In genomic region chr1:65431111-65431705, GRCh38 we compare ENCODE assay signal across 9 cellular contexts. TPM values are rescaled to one million over a fixed set of nuclear protein-coding genes. Genes with fewer than 3 reads are reported as not detected.
DNase-seq lines count a peak whose midpoint lies in the region; ATAC-seq and TF ChIP-seq lines count a peak whose summit lies in the region.
"Had no signal": no experiment of that assay in that cellular context is flagged by ENCODE, and none has a peak within 500 bp of the region (broad histone marks: within the 10 kb centered on the region; RNA-seq: fewer than 3 reads in every experiment).

No MANE protein-coding gene starts in this region.

- H3K27ac Mint-ChIP-seq in osteocyte (ENCODE audit: unreplicated experiment): peak overlapping the region; percentile 97
- no peak overlapping the region for H3K27ac Mint-ChIP-seq in activated naive CD4-positive, alpha-beta T cell treated with anti-CD3 and anti-CD28 coated beads, Interleukin-2, amount 50 U/mL, for 72 hours
- H3K27ac Mint-ChIP-seq: CD8-positive, alpha-beta memory T cell had no signal

- peak overlapping the region in 46 of 59 donors; percentile 0 to 76 (median 46) for H3K27ac ChIP-seq in dorsolateral prefrontal cortex

- H3K36me3 Mint-ChIP-seq in osteocyte (ENCODE audit: unreplicated experiment): peaks cover 42% of the 10 kb centered on the region
- H3K36me3 Mint-ChIP-seq in activated naive CD4-positive, alpha-beta T cell treated with anti-CD3 and anti-CD28 coated beads, Interleukin-2, amount 50 U/mL, for 72 hours: peaks cover 4% of the 10 kb centered on the region in 2 donors

- intact Hi-C loops in dorsolateral prefrontal cortex (cut with DNase I): loop anchor here (5.0 kb wide), 2 partner anchors 256 to 516 kb away; no protein-coding TSS in a partner anchor

- no peak overlapping the region for H3K4me3 ChIP-seq in dorsolateral prefrontal cortex

- peak; percentile 42 to 87 (median 76) for TF ChIP-seq CTCF in dorsolateral prefrontal cortex (IDR thresholded peaks at IDR 0.05 in 54 of 56, conservative IDR thresholded peaks at IDR 0.05 in 2 of 56; ENCODE audit: low read depth in 1 of 56, partially characterized antibody in 56 of 56)
- TF ChIP-seq CTCF in osteocyte (IDR thresholded peaks at IDR 0.05): peak; percentile 76

- H3K4me3 Mint-ChIP-seq in osteocyte (ENCODE audit: unreplicated experiment): no peak overlapping the region
- H3K4me3 Mint-ChIP-seq: CD8-positive, alpha-beta memory T cell had no signal

- H3K4me1 Mint-ChIP-seq in osteocyte (ENCODE audit: unreplicated experiment): peaks cover 56% of the 10 kb centered on the region

- H3K27me3 ChIP-seq in dorsolateral prefrontal cortex: no peaks in the 10 kb centered on the region

- no peaks in the 10 kb centered on the region for H3K27me3 Mint-ChIP-seq in osteocyte (ENCODE audit: unreplicated experiment)
- H3K27me3 Mint-ChIP-seq: CD8-positive, alpha-beta memory T cell had no signal

- peak; percentile 60 for ATAC-seq in HG02885 (IDR thresholded peaks at IDR 0.05; ENCODE audit: poor library complexity, unreplicated experiment)
- no peak for ATAC-seq in activated naive CD4-positive, alpha-beta T cell treated with anti-CD3 and anti-CD28 coated beads, Interleukin-2, amount 50 U/mL, for 72 hours
- no peak for ATAC-seq in HG03095 (IDR thresholded peaks at IDR 0.05; ENCODE audit: unreplicated experiment)

- no peaks in the 10 kb centered on the region for H3K9me3 Mint-ChIP-seq in osteocyte (ENCODE audit: unreplicated experiment)
- no peaks in the 10 kb centered on the region for H3K9me3 Mint-ChIP-seq in activated naive CD4-positive, alpha-beta T cell treated with anti-CD3 and anti-CD28 coated beads, Interleukin-2, amount 50 U/mL, for 72 hours
- H3K9me3 Mint-ChIP-seq: CD8-positive, alpha-beta memory T cell had no signal

- peak; percentile 27 for DNase-seq in NCI-H2196 (lab: John Stamatoyannopoulos, UW; ENCODE audit: unreplicated experiment)
- no peak for DNase-seq in NCI-H2196 treated with DMSO at 0.1 percent for 48 hours (lab: John Stamatoyannopoulos, UW; ENCODE audit: unreplicated experiment)
- peak; percentile 15 for DNase-seq in NCI-H82 treated with DMSO at 0.1 percent for 48 hours (lab: John Stamatoyannopoulos, UW; ENCODE audit: unreplicated experiment)
- no peak for DNase-seq in dorsolateral prefrontal cortex
- DNase-seq in osteocyte (ENCODE audit: extremely low spot score, unreplicated experiment): no peak
- DNase-seq in activated naive CD4-positive, alpha-beta T cell treated with anti-CD3 and anti-CD28 coated beads, Interleukin-2, amount 50 U/mL, for 72 hours (ENCODE audit: low spot score in 2 of 2): no peak

RNA-seq across cellular contexts. Expression of gene LEPR, which starts 10.7 kb away (rescaled TPM):
- total RNA-seq in dorsolateral prefrontal cortex (10 to 100 TPM in 48 of 120 experiments, 1 to 10 TPM in 72; 3.9 to 33.4 (median 9.2) TPM), osteocyte (12.2 and 14.2 TPM in 2 replicates)
- total RNA-seq in activated naive CD4-positive, alpha-beta T cell treated with anti-CD3 and anti-CD28 coated beads, Interleukin-2, amount 50 U/mL, for 72 hours: 1 to 10 TPM; 2.9 to 3.0 TPM

RNA-seq across cellular contexts. Expression of gene LEPROT, which starts 10.7 kb away (rescaled TPM):
- total RNA-seq in dorsolateral prefrontal cortex: 10 to 100 TPM; 20.6 to 68.1 (median 34.2) TPM
- total RNA-seq in osteocyte: 158 and 171 TPM in 2 replicates
- 10 to 100 TPM in 1 of 2 donors, 1 to 10 TPM in 1; 8.7 to 19.2 TPM for total RNA-seq in activated naive CD4-positive, alpha-beta T cell treated with anti-CD3 and anti-CD28 coated beads, Interleukin-2, amount 50 U/mL, for 72 hours

Comparison
In these comparisons a context has a peak if more than half of its experiments do, and no peak if none do; other contexts are left out.
1. DNase-seq: peak in NCI-H2196 (single experiment) and NCI-H82 treated with DMSO at 0.1 percent for 48 hours (single experiment); none in NCI-H2196 treated with DMSO at 0.1 percent for 48 hours (single experiment), dorsolateral prefrontal cortex (0 of 10), osteocyte (single experiment) and activated naive CD4-positive, alpha-beta T cell treated with anti-CD3 and anti-CD28 coated beads, Interleukin-2, amount 50 U/mL, for 72 hours (0 of 2).